In the genomic region with DNA sequence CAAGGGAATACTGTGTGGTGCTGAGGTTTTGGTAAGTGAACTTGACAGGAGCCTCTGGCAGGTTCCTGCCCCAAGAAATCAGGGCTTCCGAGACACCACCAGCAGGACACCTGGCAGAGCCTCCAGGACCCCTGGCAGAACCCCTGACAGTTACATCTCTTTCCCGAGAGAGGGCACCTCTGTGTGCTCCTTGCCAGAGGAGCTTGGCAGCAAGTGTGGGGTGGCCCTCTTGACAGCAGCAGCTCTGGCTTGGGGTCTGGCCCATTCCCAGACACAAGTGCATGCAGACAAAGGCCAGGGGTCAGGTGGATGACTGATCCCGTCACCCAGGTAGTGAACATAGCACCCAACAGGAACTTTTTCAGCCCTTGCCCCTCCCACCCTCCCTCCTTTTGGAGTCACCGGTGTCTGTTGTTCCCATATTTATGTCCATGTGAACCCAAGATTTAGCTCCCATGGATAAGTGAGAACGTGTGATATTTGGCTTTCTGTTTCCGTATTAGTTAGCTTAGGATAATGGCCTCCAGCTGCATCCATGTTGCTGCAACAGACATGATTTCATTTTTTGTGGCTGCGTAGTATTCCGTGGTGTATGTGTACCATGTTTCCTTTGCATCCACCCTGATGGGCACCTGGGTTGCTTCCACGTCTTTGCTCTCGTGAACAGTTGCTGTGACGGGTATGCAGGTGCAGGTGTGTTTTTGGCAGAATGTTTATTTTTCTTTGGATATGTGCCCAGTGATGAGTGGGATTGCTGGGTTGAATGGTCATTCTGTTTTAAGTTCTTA, we compare ENCODE assay signal across 26 cellular contexts. TPM values are rescaled to one million over a fixed set of nuclear protein-coding genes. Genes with fewer than 3 reads are reported as not detected.
"Had no signal": no experiment of that assay in that cellular context is flagged by ENCODE, and none has a peak within 500 bp of the region (broad histone marks: within the 10 kb centered on the region; RNA-seq: fewer than 3 reads in every experiment).

No MANE protein-coding gene starts in this region.

- H3K27ac ChIP-seq: dorsolateral prefrontal cortex, gastroesophageal sphincter, left ventricle myocardium inferior, ovary, right atrium auricular region, sigmoid colon, skin epidermis, upper lobe of left lung, uterus had no signal

- H3K9me3 ChIP-seq: gastroesophageal sphincter, left ventricle myocardium inferior, ovary, right atrium auricular region, sigmoid colon, upper lobe of left lung, uterus had no signal

- H3K27me3 ChIP-seq: dorsolateral prefrontal cortex, ovary, right atrium auricular region, sigmoid colon, upper lobe of left lung, uterus had no signal

- H3K9me3 Mint-ChIP-seq: immature natural killer cell had no signal

- H3K36me3 ChIP-seq: gastroesophageal sphincter, left ventricle myocardium inferior, ovary, right atrium auricular region, sigmoid colon, upper lobe of left lung, uterus had no signal

- H3K4me1 Mint-ChIP-seq: immature natural killer cell had no signal

- DNase-seq: cortex of kidney; effector CD8-positive, alpha-beta T cell; glutamatergic neuron; immature natural killer cell; kidney; left cardiac atrium; left ventricle myocardium inferior; mesendoderm; naive B cell; ovary; sigmoid colon; stimulated activated CD4-positive, alpha-beta T cell treated with anti-CD3 and anti-CD28 coated beads, Interleukin-2, amount 100 ng/mL, for 48 hours; stimulated activated naive CD4-positive, alpha-beta T cell treated with Interleukin-2 at 50 U/mL for 16 hours; upper lobe of left lung; uterus had no signal

- H3K4me1 ChIP-seq: gastroesophageal sphincter, left ventricle myocardium inferior, right atrium auricular region, sigmoid colon, upper lobe of left lung, uterus had no signal

- H3K4me3 ChIP-seq: dorsolateral prefrontal cortex, gastroesophageal sphincter, left ventricle myocardium inferior, lung, ovary, right atrium auricular region, sigmoid colon, skin epidermis, upper lobe of left lung, uterus had no signal

- H3K4me3 Mint-ChIP-seq: immature natural killer cell, naive B cell had no signal

- H3K36me3 Mint-ChIP-seq: immature natural killer cell, naive B cell had no signal

- H3K27ac Mint-ChIP-seq: immature natural killer cell, naive B cell had no signal

RNA-seq across cellular contexts. Expression of a gene that starts 32.3 kb away (rescaled TPM):
- total RNA-seq: chondrocyte, dorsolateral prefrontal cortex, esophagus mucosa, fibroblast of villous mesenchyme, gastroesophageal sphincter, kidney, left cardiac atrium, left ventricle myocardium inferior, lung, ovary, posterior vena cava, right atrium auricular region, sigmoid colon, upper lobe of left lung, uterus had no signal
- polyA plus RNA-seq: immature natural killer cell, lung, neural cell, ovary, sigmoid colon, thymus had no signal

RNA-seq across cellular contexts. Expression of a gene that starts 45.9 kb away (rescaled TPM):
- total RNA-seq: chondrocyte, esophagus mucosa, fibroblast of villous mesenchyme, gastroesophageal sphincter, ovary, right atrium auricular region had no signal
- polyA plus RNA-seq: immature natural killer cell, ovary had no signal
